7 cellular contexts compared by ENCODE assay signal in the genomic region with DNA sequence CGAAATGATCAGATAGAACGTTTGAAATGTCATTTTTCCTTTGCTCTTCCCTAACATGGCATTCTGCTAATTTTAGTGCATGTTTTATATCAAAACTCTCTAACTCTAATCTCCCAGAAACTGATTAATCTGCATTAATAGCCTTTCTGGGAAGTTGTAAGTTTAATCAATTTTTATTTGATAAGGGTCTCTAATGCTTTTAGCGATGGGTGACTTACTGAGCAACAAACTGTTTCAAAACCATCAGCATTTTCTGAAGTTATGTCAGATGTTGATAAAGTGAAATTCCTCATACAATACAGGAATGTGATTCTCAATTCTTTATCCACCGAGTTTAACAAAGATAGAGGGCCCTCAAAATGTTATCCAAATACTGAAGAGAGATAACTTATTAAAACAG.
"Had no signal": no experiment of that assay in that cellular context is flagged by ENCODE, and none has a peak within 500 bp of the region (broad histone marks: within the 10 kb centered on the region; RNA-seq: fewer than 3 reads in every experiment).

No MANE protein-coding gene starts in this region.

- ATAC-seq: HepG2, K562 had no signal

- FAIRE-seq: HepG2, HTR-8/SVneo, K562 had no signal

- H3K4me3 ChIP-seq: K562 had no signal

- DNase-seq: IMR-90, KBM-7, KG1 had no signal

- H3K27ac ChIP-seq: HL-60 had no signal
